20 cellular contexts compared by ENCODE assay signal in the genomic region with DNA sequence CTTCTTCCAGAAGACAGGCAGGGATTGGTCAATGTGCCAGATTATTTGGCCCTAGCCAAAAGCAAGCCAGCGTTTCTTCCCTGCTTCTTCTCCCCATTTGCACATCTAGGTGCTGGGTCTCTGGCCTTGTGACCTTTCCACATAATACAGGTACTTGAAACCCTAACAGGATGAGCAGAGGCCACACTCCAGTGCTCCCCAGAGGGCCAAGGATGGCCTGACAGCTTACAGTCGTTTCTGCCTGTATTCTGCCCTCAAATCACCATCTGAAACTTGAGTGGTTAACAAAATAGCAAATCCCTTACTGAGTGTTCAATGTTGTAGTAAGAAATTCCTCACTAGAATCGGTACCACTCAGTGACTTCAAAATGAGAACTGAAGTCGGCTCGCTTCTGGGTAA. TPM values are rescaled to one million over a fixed set of nuclear protein-coding genes. Genes with fewer than 3 reads are reported as not detected.
DNase-seq lines count a peak whose midpoint lies in the region; ATAC-seq and TF ChIP-seq lines count a peak whose summit lies in the region.
"Had no signal": no experiment of that assay in that cellular context is flagged by ENCODE, and none has a peak within 500 bp of the region (broad histone marks: within the 10 kb centered on the region; RNA-seq: fewer than 3 reads in every experiment).

No MANE protein-coding gene starts in this region.

- no peak overlapping the region for H3K4me3 Mint-ChIP-seq in activated T-cell treated with anti-CD3 and anti-CD28 coated beads, Interleukin-2, amount 50 U/mL, for 72 hours
- no peak overlapping the region for H3K4me3 Mint-ChIP-seq in IgD-negative memory B cell

- no peaks in the 10 kb centered on the region for H3K27me3 ChIP-seq in gastrocnemius medialis
- no peaks in the 10 kb centered on the region for H3K27me3 ChIP-seq in colonic mucosa
- H3K27me3 ChIP-seq: adrenal gland, ovary had no signal

- no peaks in the 10 kb centered on the region for H3K9me3 Mint-ChIP-seq in activated T-cell treated with anti-CD3 and anti-CD28 coated beads, Interleukin-2, amount 50 U/mL, for 72 hours
- no peaks in the 10 kb centered on the region for H3K9me3 Mint-ChIP-seq in IgD-negative memory B cell

- H3K4me3 ChIP-seq in gastrocnemius medialis = no peak overlapping the region
- H3K4me3 ChIP-seq in colonic mucosa = no peak overlapping the region
- H3K4me3 ChIP-seq: adrenal gland, coronary artery, ovary had no signal

- H3K27ac Mint-ChIP-seq in activated T-cell treated with anti-CD3 and anti-CD28 coated beads, Interleukin-2, amount 50 U/mL, for 72 hours = peak overlapping the region; percentile 75
- H3K27ac Mint-ChIP-seq in IgD-negative memory B cell = peak overlapping the region; percentile 27 to 39 (median 31)

- no peak overlapping the region for H3K9ac ChIP-seq in colonic mucosa (ENCODE audit: low read depth in 2 of 2, low read length in 2 of 2)

- H3K27ac ChIP-seq in gastrocnemius medialis (peak overlapping the region; percentile 67 to 74 (median 68)), colonic mucosa (no peak overlapping the region)
- H3K27ac ChIP-seq: adrenal gland, HL-60, ovary, VCaP had no signal

- H3K4me1 ChIP-seq in gastrocnemius medialis (peaks cover 28 to 32% of the 10 kb centered on the region in 2 donors), colonic mucosa (no peaks in the 10 kb centered on the region)
- H3K4me1 ChIP-seq: adrenal gland had no signal

- TF ChIP-seq CTCF in gastrocnemius medialis (IDR thresholded peaks at IDR 0.05 in 4 of 5, conservative IDR thresholded peaks at IDR 0.05 in 1 of 5) (no peak), colonic mucosa (IDR thresholded peaks at IDR 0.05) (no peak)

- H3K27me3 Mint-ChIP-seq in activated T-cell treated with anti-CD3 and anti-CD28 coated beads, Interleukin-2, amount 50 U/mL, for 72 hours (ENCODE audit: low read depth) = no peaks in the 10 kb centered on the region
- no peaks in the 10 kb centered on the region for H3K27me3 Mint-ChIP-seq in IgD-negative memory B cell

- peaks cover 3 to 18% of the 10 kb centered on the region in 2 donors for H3K36me3 Mint-ChIP-seq in activated T-cell treated with anti-CD3 and anti-CD28 coated beads, Interleukin-2, amount 50 U/mL, for 72 hours (ENCODE audit: insufficient read depth in 2 of 2)
- H3K36me3 Mint-ChIP-seq in IgD-negative memory B cell = peaks cover 1% of the 10 kb centered on the region

- peaks cover 0 to 78% of the 10 kb centered on the region in 2 donors for H3K36me3 ChIP-seq in gastrocnemius medialis
- H3K36me3 ChIP-seq in colonic mucosa = peaks cover 18% of the 10 kb centered on the region
- H3K36me3 ChIP-seq: ovary had no signal

- no peaks in the 10 kb centered on the region for H3K4me1 Mint-ChIP-seq in activated T-cell treated with anti-CD3 and anti-CD28 coated beads, Interleukin-2, amount 50 U/mL, for 72 hours (ENCODE audit: low read depth)
- peaks cover 4 to 10% (median 5%) of the 10 kb centered on the region in 3 donors for H3K4me1 Mint-ChIP-seq in IgD-negative memory B cell

- intact Hi-C loops in gastrocnemius medialis (cut with DNase I; ENCODE audit: low total_unique reads) = loop anchor here (10.0 kb wide), 1 partner anchor 249 kb away; no protein-coding TSS in a partner anchor
- intact Hi-C loops in colonic mucosa (cut with DNase I) = no loop called here

- no peaks in the 10 kb centered on the region for H3K9me3 ChIP-seq in gastrocnemius medialis
- H3K9me3 ChIP-seq in colonic mucosa = no peaks in the 10 kb centered on the region
- H3K9me3 ChIP-seq: adrenal gland, ovary had no signal

- in situ Hi-C loops in gastrocnemius medialis (cut with MboI; ENCODE audit: low sequenced_read_pairs in 4 of 4) = no loop called here

- DNase-seq in activated T-cell treated with anti-CD3 and anti-CD28 coated beads, Interleukin-2, amount 50 U/mL, for 72 hours = no peak
- DNase-seq in activated T-cell treated with anti-CD3 and anti-CD28 coated beads, Interleukin-2, amount 50 U/mL, for 48 hours = no peak
- DNase-seq in gastrocnemius medialis (no peak), colonic mucosa (no peak)
- DNase-seq: activated CD8-positive, alpha-beta memory T cell treated with anti-CD3 and anti-CD28 coated beads, Interleukin-2, amount 50 U/mL, for 4 hours; adrenal gland; COR-L47; NCI-H2171 treated with DMSO at 0.1 percent for 48 hours; ovary; trophoblast cell had no signal

- ATAC-seq in activated T-cell treated with anti-CD3 and anti-CD28 coated beads, Interleukin-2, amount 50 U/mL, for 72 hours (replicated peaks in 1 of 2) = no peak
- ATAC-seq in GM21447 (IDR thresholded peaks at IDR 0.05; ENCODE audit: unreplicated experiment) (peak; percentile 72), gastrocnemius medialis (no peak), HG03095 (IDR thresholded peaks at IDR 0.05; ENCODE audit: unreplicated experiment) (no peak), HG02571 (IDR thresholded peaks at IDR 0.05; ENCODE audit: unreplicated experiment) (no peak)

- no peak for TF ChIP-seq POLR2A in gastrocnemius medialis (IDR thresholded peaks at IDR 0.05)

RNA-seq across cellular contexts. Expression of a gene that starts 29.1 kb away (rescaled TPM):
- total RNA-seq in activated T-cell treated with anti-CD3 and anti-CD28 coated beads, Interleukin-2, amount 50 U/mL, for 72 hours = 10 to 100 TPM; 31.2 to 32.4 TPM
- 41.0 TPM for polyA plus RNA-seq in IgD-negative memory B cell
- total RNA-seq in gastrocnemius medialis (10 to 100 TPM; 14.8 to 29.9 (median 25.1) TPM), colonic mucosa (10 to 100 TPM; 20.9 to 21.2 TPM)

RNA-seq across cellular contexts. Expression of a gene that starts 40.7 kb away (rescaled TPM):
- not detected for total RNA-seq in activated T-cell treated with anti-CD3 and anti-CD28 coated beads, Interleukin-2, amount 50 U/mL, for 72 hours
- not detected for polyA plus RNA-seq in IgD-negative memory B cell
- total RNA-seq in gastrocnemius medialis (under 1 TPM in 1 of 4 donors, not detected in 3; 0.95 TPM), colonic mucosa (1 to 10 TPM; 6.1 to 6.5 TPM)
- total RNA-seq: A172, adrenal gland, lung microvascular endothelial cell, M059J had no signal
- polyA plus RNA-seq: adrenal gland, ovary had no signal
